Comparison of ENCODE assay signal across 23 cellular contexts in the genomic region with DNA sequence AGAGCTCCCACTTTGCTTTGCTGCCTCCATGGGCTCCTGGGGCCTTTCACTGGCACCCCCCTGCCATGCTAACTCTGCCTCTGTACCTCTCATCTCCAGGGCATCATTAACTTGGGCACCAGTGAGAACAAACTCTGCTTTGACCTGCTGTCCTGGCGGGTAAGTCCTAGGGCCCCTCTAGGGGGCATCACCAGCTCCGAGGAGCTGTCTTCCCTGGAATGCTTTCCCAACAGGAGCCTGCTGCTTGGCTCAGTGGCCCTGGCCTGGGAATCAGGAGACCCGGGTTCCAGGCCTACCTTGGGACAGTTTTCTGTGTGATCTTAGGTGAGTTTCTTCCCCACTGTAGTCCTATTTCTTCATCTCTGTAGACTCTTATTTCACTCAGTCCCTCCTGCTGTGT. TPM values are rescaled to one million over a fixed set of nuclear protein-coding genes. Genes with fewer than 3 reads are reported as not detected.
"Had no signal": no experiment of that assay in that cellular context is flagged by ENCODE, and none has a peak within 500 bp of the region (broad histone marks: within the 10 kb centered on the region; RNA-seq: fewer than 3 reads in every experiment).

No MANE protein-coding gene starts in this region.

- H3K4me3 Mint-ChIP-seq: activated naive CD8-positive, alpha-beta T cell treated with anti-CD3 and anti-CD28 coated beads, Interleukin-2, amount 50 U/mL, for 24 hours; natural killer cell; T-cell; type B pancreatic cell had no signal

- ATAC-seq: activated naive CD8-positive, alpha-beta T cell treated with anti-CD3 and anti-CD28 coated beads, Interleukin-2, amount 50 U/mL, for 24 hours; heart left ventricle; T-cell had no signal

- H3K27me3 Mint-ChIP-seq: activated naive CD8-positive, alpha-beta T cell treated with anti-CD3 and anti-CD28 coated beads, Interleukin-2, amount 50 U/mL, for 24 hours; T-cell; type B pancreatic cell had no signal

- H3K27ac Mint-ChIP-seq: activated naive CD8-positive, alpha-beta T cell treated with anti-CD3 and anti-CD28 coated beads, Interleukin-2, amount 50 U/mL, for 24 hours; natural killer cell; T-cell; type B pancreatic cell had no signal

- DNase-seq: activated CD4-positive, alpha-beta T cell treated with anti-CD3 and anti-CD28 coated beads for 4 hours; activated CD4-positive, alpha-beta T cell treated with anti-CD3 and anti-CD28 coated beads, Interleukin-2, amount 50 U/mL, for 48 hours; activated CD4-positive, CD25-positive, alpha-beta regulatory T cell; activated effector memory CD4-positive, alpha-beta T cell treated with anti-CD3 and anti-CD28 coated beads, Interleukin-2, amount 50 U/mL, for 16 hours; activated naive CD4-positive, alpha-beta T cell treated with anti-CD3 and anti-CD28 coated beads, Interleukin-2, amount 50 U/mL, for 16 hours; activated naive CD8-positive, alpha-beta T cell treated with anti-CD3 and anti-CD28 coated beads, Interleukin-2, amount 50 U/mL, for 24 hours; heart left ventricle; left ventricle myocardium inferior; midbrain; natural killer cell; retina; stimulated activated CD4-positive, alpha-beta T cell treated with anti-CD3 and anti-CD28 coated beads, Interleukin-4, amount 100 ng/mL, for 1 hour; stimulated activated naive CD4-positive, alpha-beta T cell; T-cell; T-helper 9 cell; testis had no signal

- H3K9me3 Mint-ChIP-seq: activated naive CD8-positive, alpha-beta T cell treated with anti-CD3 and anti-CD28 coated beads, Interleukin-2, amount 50 U/mL, for 24 hours; natural killer cell; T-cell; type B pancreatic cell had no signal

RNA-seq across cellular contexts. Expression of a gene that starts 23.4 kb away (rescaled TPM):
- total RNA-seq: cardiac muscle cell, cerebellum, epithelial cell of proximal tubule, heart left ventricle, left ventricle myocardium inferior, lung microvascular endothelial cell, natural killer cell, osteoblast, posterior vena cava, T-cell had no signal
